Comparison of ENCODE assay signal across 19 cellular contexts in genomic region chr10:105473170-105473569, GRCh38.
DNase-seq lines count a peak whose midpoint lies in the region; ATAC-seq and TF ChIP-seq lines count a peak whose summit lies in the region.
"Had no signal": no experiment of that assay in that cellular context is flagged by ENCODE, and none has a peak within 500 bp of the region (broad histone marks: within the 10 kb centered on the region; RNA-seq: fewer than 3 reads in every experiment).

No MANE protein-coding gene starts in this region.

- in situ Hi-C loops in Caki2 (cut with HindIII; ENCODE audit: low pct_unique_long_range_greater_than_20kb, low sequenced_read_pairs), result no loop called here

- H3K9ac ChIP-seq in neural progenitor cell, result no peak overlapping the region

- ATAC-seq in Right ventricle myocardium inferior (peak; percentile 56), left ventricle myocardium superior (peak; percentile 74), HG03095 (IDR thresholded peaks at IDR 0.05; ENCODE audit: unreplicated experiment) (no peak), GM18858 (IDR thresholded peaks at IDR 0.05; ENCODE audit: unreplicated experiment) (no peak), HG02852 (IDR thresholded peaks at IDR 0.05; ENCODE audit: unreplicated experiment) (no peak)
- ATAC-seq: A549, Panc1 had no signal

- no peaks in the 10 kb centered on the region for H3K27me3 Mint-ChIP-seq in neural progenitor cell (ENCODE audit: insufficient read depth, low read depth)
- H3K27me3 Mint-ChIP-seq: IgD-negative memory B cell had no signal

- no peaks in the 10 kb centered on the region for H3K4me1 ChIP-seq in neural progenitor cell
- H3K4me1 ChIP-seq: A549, BE2C, SJSA1 had no signal

- no peak overlapping the region for H3K27ac Mint-ChIP-seq in neural progenitor cell
- H3K27ac Mint-ChIP-seq: IgD-negative memory B cell had no signal

- no peaks in the 10 kb centered on the region for H3K79me2 ChIP-seq in neural progenitor cell (ENCODE audit: low read depth)

- no peaks in the 10 kb centered on the region for H3K36me3 ChIP-seq in neural progenitor cell
- H3K36me3 ChIP-seq: BE2C, SJSA1 had no signal

- peaks cover 11% of the 10 kb centered on the region for H3K4me1 Mint-ChIP-seq in neural progenitor cell
- H3K4me1 Mint-ChIP-seq: IgD-negative memory B cell had no signal

- no peaks in the 10 kb centered on the region for H3K27me3 ChIP-seq in neural progenitor cell
- H3K27me3 ChIP-seq: BE2C, SJSA1 had no signal

- peaks cover 5% of the 10 kb centered on the region for H3K9me3 Mint-ChIP-seq in neural progenitor cell

- H4K20me1 ChIP-seq in neural progenitor cell (ENCODE audit: low read depth), result no peaks in the 10 kb centered on the region

- no peak overlapping the region for H3K4me2 ChIP-seq in neural progenitor cell
- H3K4me2 ChIP-seq: A549 had no signal

- no peak overlapping the region for H3K4me3 ChIP-seq in neural progenitor cell
- H3K4me3 ChIP-seq: A549, SJSA1 had no signal

- intact Hi-C loops in Right ventricle myocardium inferior (cut with DNase I) (loop anchor here (10.0 kb wide), 1 partner anchor 338 kb away; no protein-coding TSS in a partner anchor), left ventricle myocardium superior (cut with micrococcal nuclease) (no loop called here)

- no peaks in the 10 kb centered on the region for H3K36me3 Mint-ChIP-seq in neural progenitor cell
- H3K36me3 Mint-ChIP-seq: IgD-negative memory B cell had no signal

- no peak overlapping the region for H3K27ac ChIP-seq in neural progenitor cell
- H3K27ac ChIP-seq: A549, SJSA1 had no signal

- H3K9me3 ChIP-seq in neural progenitor cell (ENCODE audit: low read depth), result no peaks in the 10 kb centered on the region
- H3K9me3 ChIP-seq: A549, BE2C, SJSA1 had no signal

- no peak overlapping the region for H3K4me3 Mint-ChIP-seq in neural progenitor cell
- H3K4me3 Mint-ChIP-seq: IgD-negative memory B cell had no signal

- peak overlapping the region; percentile 15 for H2AFZ ChIP-seq in neural progenitor cell (replicated peaks)

- H3F3A ChIP-seq in neural progenitor cell (ENCODE audit: low read depth), result no peaks in the 10 kb centered on the region

- no peak for TF ChIP-seq CTCF in neural progenitor cell (IDR thresholded peaks at IDR 0.05)

- DNase-seq in Caki2 (ENCODE audit: low read depth), result peak; percentile 11
- DNase-seq in Right ventricle myocardium inferior (ENCODE audit: missing footprints), result no peak
- DNase-seq in left ventricle myocardium superior, result no peak
- DNase-seq in neural progenitor cell (ENCODE audit: low spot score), result no peak
- DNase-seq: BE2C, DMS79, NCI-H1436, NCI-H187 treated with DMSO at 0.1 percent for 48 hours, NCI-H2107, NCI-H446 treated with DMSO at 0.1 percent for 48 hours, NCI-H526 treated with DMSO at 0.1 percent for 48 hours, T-helper 1 cell had no signal

Comparison
In these comparisons a context has a peak if more than half of its experiments do, and no peak if none do; other contexts are left out.
1. ATAC-seq: peak in Right ventricle myocardium inferior (single experiment) and left ventricle myocardium superior (single experiment); none in HG03095 (single experiment), GM18858 (single experiment) and HG02852 (single experiment).